Comparison of ENCODE assay signal across 23 cellular contexts in the genomic region with DNA sequence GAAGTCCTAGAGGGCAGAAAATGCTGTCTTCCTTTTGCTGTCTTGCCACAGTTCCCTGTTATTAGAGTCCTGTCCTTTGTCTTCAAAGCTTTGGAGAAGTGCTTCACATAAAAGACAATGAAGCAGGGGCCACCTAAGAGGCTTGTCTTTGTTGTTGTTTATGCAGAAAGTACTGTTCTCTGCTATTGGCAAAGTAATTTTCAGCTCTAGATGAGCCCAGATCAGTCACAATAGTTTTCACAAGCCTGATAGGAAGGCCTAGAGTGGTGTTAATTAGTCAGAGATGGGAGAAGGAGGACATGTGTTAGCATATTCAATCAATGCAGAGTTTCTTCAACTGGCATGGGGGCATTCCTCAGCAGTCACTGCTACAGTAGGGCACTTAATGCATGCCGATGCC.
"Had no signal": no experiment of that assay in that cellular context is flagged by ENCODE, and none has a peak within 500 bp of the region (broad histone marks: within the 10 kb centered on the region; RNA-seq: fewer than 3 reads in every experiment).

No MANE protein-coding gene starts in this region.

- H3K27me3 Mint-ChIP-seq: progenitor cell of endocrine pancreas had no signal

- H3K4me1 ChIP-seq: pancreas had no signal

- H3K9me3 Mint-ChIP-seq: neural crest cell had no signal

- H3K36me3 Mint-ChIP-seq: naive thymus-derived CD8-positive, alpha-beta T cell had no signal

- H3K36me3 ChIP-seq: esophagus muscularis mucosa, gastrocnemius medialis, heart right ventricle, pancreas, stomach, thoracic aorta, transverse colon had no signal

- DNase-seq: cortex of kidney; dorsolateral prefrontal cortex; effector CD8-positive, alpha-beta T cell; gastrocnemius medialis; heart right ventricle; hypothalamus; kidney glomerular epithelial cell; mucosa of descending colon; naive thymus-derived CD8-positive, alpha-beta T cell; nucleus accumbens; pancreas; right cardiac atrium; small intestine; stimulated activated CD4-positive, alpha-beta T cell treated with anti-CD3 and anti-CD28 coated beads, Interleukin-12 subunit alpha, Interleukin-12 subunit beta, amount 100 ng/mL, for 4 hours; stimulated activated naive CD4-positive, alpha-beta T cell; stomach; substantia nigra; transverse colon had no signal

- H3K27me3 ChIP-seq: dorsolateral prefrontal cortex, esophagus muscularis mucosa, gastrocnemius medialis, heart right ventricle, pancreas, stomach, transverse colon had no signal

- H3K4me3 ChIP-seq: dorsolateral prefrontal cortex, esophagus muscularis mucosa, gastrocnemius medialis, heart right ventricle, mucosa of descending colon, pancreas, stomach, thoracic aorta, transverse colon had no signal

- H3K27ac Mint-ChIP-seq: naive thymus-derived CD8-positive, alpha-beta T cell; progenitor cell of endocrine pancreas had no signal

- H3K9me3 ChIP-seq: esophagus muscularis mucosa, gastrocnemius medialis, mucosa of descending colon, stomach, thoracic aorta, transverse colon had no signal

- H3K27ac ChIP-seq: dorsolateral prefrontal cortex, epithelial cell of prostate, esophagus muscularis mucosa, gastrocnemius medialis, pancreas, stomach, thoracic aorta, transverse colon had no signal

- H3K4me3 Mint-ChIP-seq: naive thymus-derived CD8-positive, alpha-beta T cell; neural crest cell had no signal

- ATAC-seq: gastrocnemius medialis; heart right ventricle; mucosa of descending colon; naive thymus-derived CD8-positive, alpha-beta T cell; pancreas; right cardiac atrium had no signal
